Comparison of ENCODE assay signal across 16 cellular contexts in the genomic region with DNA sequence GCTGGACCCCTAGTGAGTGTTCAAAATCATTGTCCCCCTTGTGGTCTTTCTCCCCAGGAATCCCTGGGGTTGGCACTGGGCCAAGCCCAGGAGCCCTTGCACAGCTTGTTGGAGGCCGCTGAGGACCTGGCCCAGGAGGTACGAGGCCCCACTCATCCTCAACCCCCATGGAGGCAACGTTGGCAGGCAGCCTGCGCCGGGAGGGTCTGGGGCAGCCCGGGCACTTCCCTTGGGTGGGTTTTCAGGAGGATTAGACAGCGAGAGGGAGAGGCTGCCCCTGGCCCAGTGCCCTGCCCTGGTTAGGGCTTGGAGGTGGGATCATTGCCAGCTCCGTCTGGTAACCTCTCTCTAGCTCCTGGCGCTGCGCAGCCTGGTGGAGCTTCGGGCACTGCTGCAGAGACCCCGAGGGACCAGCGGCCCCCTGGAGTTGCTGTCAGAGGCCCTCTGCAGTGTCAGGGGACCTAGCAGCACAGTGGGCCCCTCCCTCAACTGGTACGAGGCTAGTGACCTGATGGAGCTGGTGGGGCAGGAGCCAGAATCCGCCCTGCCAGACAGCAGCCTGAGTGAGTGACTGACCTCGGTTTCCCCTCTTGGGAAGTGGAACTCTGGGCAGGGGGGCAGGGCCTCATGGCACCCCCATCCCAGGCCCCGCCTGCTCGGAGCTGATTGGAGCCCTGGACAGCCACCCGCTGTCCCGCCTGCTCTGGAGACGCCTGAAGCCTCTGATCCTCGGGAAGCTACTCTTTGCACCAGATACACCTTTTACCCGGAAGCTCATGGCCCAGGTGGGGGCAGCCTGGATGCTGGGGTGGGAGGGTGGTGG. TPM values are rescaled to one million over a fixed set of nuclear protein-coding genes. Genes with fewer than 3 reads are reported as not detected.
DNase-seq lines count a peak whose midpoint lies in the region; ATAC-seq and TF ChIP-seq lines count a peak whose summit lies in the region.
"Had no signal": no experiment of that assay in that cellular context is flagged by ENCODE, and none has a peak within 500 bp of the region (broad histone marks: within the 10 kb centered on the region; RNA-seq: fewer than 3 reads in every experiment).

No MANE protein-coding gene starts in this region.

- no peaks in the 10 kb centered on the region for H3K4me1 ChIP-seq in endodermal cell (ENCODE audit: control insufficient read depth, insufficient read depth, low read length)

- H3K4me1 Mint-ChIP-seq in endodermal cell = peaks cover 7% of the 10 kb centered on the region

- H3K36me3 ChIP-seq in endodermal cell (ENCODE audit: control insufficient read depth, insufficient read depth, low read length) = peaks cover 27% of the 10 kb centered on the region

- no peak overlapping the region for H3K4me3 Mint-ChIP-seq in endodermal cell
- H3K4me3 Mint-ChIP-seq: stimulated activated naive CD8-positive, alpha-beta T cell treated with anti-CD3 and anti-CD28 coated beads, Interleukin-15, amount 100 ng/mL, for 72 hours had no signal

- peaks cover 27% of the 10 kb centered on the region for H3K36me3 Mint-ChIP-seq in endodermal cell (ENCODE audit: low read depth)

- H3K9ac ChIP-seq in endodermal cell (ENCODE audit: extremely low read depth, low read length, poor library complexity, severe bottlenecking) = no peak overlapping the region
- H3K9ac ChIP-seq: SK-N-SH had no signal

- H3K27ac ChIP-seq in endodermal cell (ENCODE audit: low read depth, low read length) = no peak overlapping the region

- WGBS in endodermal cell (ENCODE audit: insufficient coverage in 1 of 2, insufficient read length in 1 of 2), 2 experiments = 84 to 90% methylated on average over 18 to 23 of the region's 23 CpGs

- no peaks in the 10 kb centered on the region for H3K9me3 Mint-ChIP-seq in endodermal cell
- H3K9me3 Mint-ChIP-seq: activated naive CD4-positive, alpha-beta T cell treated with anti-CD3 and anti-CD28 coated beads, Interleukin-2, amount 50 U/mL, for 72 hours; stimulated activated naive CD8-positive, alpha-beta T cell treated with anti-CD3 and anti-CD28 coated beads, Interleukin-15, amount 100 ng/mL, for 72 hours had no signal

- ATAC-seq in sciatic nerve (peak; percentile 5), GM18861 (IDR thresholded peaks at IDR 0.05; ENCODE audit: unreplicated experiment) (no peak)
- ATAC-seq: activated naive CD4-positive, alpha-beta T cell treated with anti-CD3 and anti-CD28 coated beads, Interleukin-2, amount 50 U/mL, for 72 hours; left lobe of liver; stimulated activated naive CD8-positive, alpha-beta T cell treated with anti-CD3 and anti-CD28 coated beads, Interleukin-15, amount 100 ng/mL, for 72 hours had no signal

- DNase-seq in DMS 273 treated with DMSO at 0.1 percent for 48 hours (lab: John Stamatoyannopoulos, UW) (peak; percentile 58), NCI-H1105 treated with DMSO at 0.1 percent for 48 hours (lab: John Stamatoyannopoulos, UW) (peak; percentile 76), endodermal cell (peak; percentile 52), sciatic nerve (ENCODE audit: low spot score) (no peak), NCI-H2227 treated with DMSO at 0.1 percent for 48 hours (lab: John Stamatoyannopoulos, UW) (no peak)
- DNase-seq in stimulated activated naive CD4-positive, alpha-beta T cell treated with Interleukin-2 at 50 U/mL for 16 hours (lab: John Stamatoyannopoulos, UW) = no peak
- DNase-seq: activated CD4-positive, alpha-beta T cell treated with anti-CD3 and anti-CD28 coated beads, Interleukin-2, amount 50 U/mL, for 1 hour; cortex of kidney; foreskin melanocyte; SK-N-SH; stimulated activated CD4-positive, alpha-beta T cell treated with anti-CD3 and anti-CD28 coated beads, Interleukin-4, amount 100 ng/mL, for 1 hour; stimulated activated naive CD8-positive, alpha-beta T cell treated with anti-CD3 and anti-CD28 coated beads, Interleukin-15, amount 100 ng/mL, for 72 hours had no signal

- no peaks in the 10 kb centered on the region for H3K27me3 Mint-ChIP-seq in endodermal cell (ENCODE audit: insufficient read depth)
- H3K27me3 Mint-ChIP-seq: stimulated activated naive CD8-positive, alpha-beta T cell treated with anti-CD3 and anti-CD28 coated beads, Interleukin-15, amount 100 ng/mL, for 72 hours had no signal

- no peak overlapping the region for H3K27ac Mint-ChIP-seq in endodermal cell
- H3K27ac Mint-ChIP-seq: activated naive CD4-positive, alpha-beta T cell treated with anti-CD3 and anti-CD28 coated beads, Interleukin-2, amount 50 U/mL, for 72 hours; stimulated activated naive CD8-positive, alpha-beta T cell treated with anti-CD3 and anti-CD28 coated beads, Interleukin-15, amount 100 ng/mL, for 72 hours had no signal

- H3K4me3 ChIP-seq in endodermal cell (ENCODE audit: low read length) = no peak overlapping the region

- no peak for TF ChIP-seq CTCF in endodermal cell (conservative IDR thresholded peaks at IDR 0.05)

- H3K9me3 ChIP-seq in endodermal cell (ENCODE audit: control insufficient read depth, low read length) = no peaks in the 10 kb centered on the region
- H3K9me3 ChIP-seq: SK-N-SH had no signal

- intact Hi-C loops in sciatic nerve (cut with DNase I) = no loop called here

- H3K27me3 ChIP-seq in endodermal cell (ENCODE audit: control insufficient read depth, insufficient read depth, low read length, poor library complexity, severe bottlenecking) = no peaks in the 10 kb centered on the region

RNA-seq across cellular contexts. Expression of a gene that starts 3.0 kb away (rescaled TPM):
- 10 to 100 TPM; 67.2 to 68.7 TPM for total RNA-seq in endodermal cell
- 16.2 TPM for polyA plus RNA-seq in endodermal cell (2013, experiment 1 of 2)
- polyA plus RNA-seq in endodermal cell (2013, experiment 2 of 2) = 16.2 TPM
- total RNA-seq in sciatic nerve = 17.3 TPM

RNA-seq across cellular contexts. Expression of a gene that starts 16.5 kb away (rescaled TPM):
- total RNA-seq in endodermal cell (100 to 1,000 TPM; 426 to 469 TPM), sciatic nerve (120 TPM)
- 225 TPM for polyA plus RNA-seq in endodermal cell (2013, experiment 1 of 2)
- polyA plus RNA-seq in endodermal cell (2013, experiment 2 of 2) = 200 TPM

RNA-seq across cellular contexts. Expression of a gene that starts 21.6 kb away (rescaled TPM):
- total RNA-seq in endodermal cell = not detected
- under 0.01 TPM for polyA plus RNA-seq in endodermal cell (2013, experiment 1 of 2)
- polyA plus RNA-seq in endodermal cell (2013, experiment 2 of 2) = under 0.01 TPM
- not detected for total RNA-seq in sciatic nerve
- total RNA-seq: activated naive CD4-positive, alpha-beta T cell treated with anti-CD3 and anti-CD28 coated beads, Interleukin-2, amount 50 U/mL, for 72 hours; left lobe of liver; osteocyte had no signal
- polyA plus RNA-seq: SK-N-SH had no signal

RNA-seq across cellular contexts. Expression of a gene that starts 22.0 kb away (rescaled TPM):
- total RNA-seq in endodermal cell (100 to 1,000 TPM; 157 to 176 TPM), sciatic nerve (146 TPM)
- 146 TPM for polyA plus RNA-seq in endodermal cell (2013, experiment 1 of 2)
- polyA plus RNA-seq in endodermal cell (2013, experiment 2 of 2) = 122 TPM

RNA-seq across cellular contexts. Expression of a gene that starts 24.1 kb away (rescaled TPM):
- total RNA-seq in endodermal cell (10 to 100 TPM; 14.8 to 17.1 TPM), sciatic nerve (26.2 TPM)
- 5.9 TPM for polyA plus RNA-seq in endodermal cell (2013, experiment 1 of 2)
- polyA plus RNA-seq in endodermal cell (2013, experiment 2 of 2) = 4.8 TPM

Comparison
In these comparisons a context has a peak if more than half of its experiments do, and no peak if none do; other contexts are left out.
1. DNase-seq: peak in DMS 273 treated with DMSO at 0.1 percent for 48 hours (single experiment), NCI-H1105 treated with DMSO at 0.1 percent for 48 hours (single experiment) and endodermal cell (single experiment); none in sciatic nerve (single experiment), NCI-H2227 treated with DMSO at 0.1 percent for 48 hours (single experiment) and stimulated activated naive CD4-positive, alpha-beta T cell treated with Interleukin-2 at 50 U/mL for 16 hours (single experiment).